In genomic region chr4:142242156-142242555, GRCh38 we compare ENCODE assay signal across 19 cellular contexts.
A peak's percentile ranks its signal among the peaks of the same experiment; 100 is the strongest.
DNase-seq lines count a peak whose midpoint lies in the region; ATAC-seq and TF ChIP-seq lines count a peak whose summit lies in the region.
"Had no signal": no experiment of that assay in that cellular context is flagged by ENCODE, and none has a peak within 500 bp of the region (broad histone marks: within the 10 kb centered on the region; RNA-seq: fewer than 3 reads in every experiment).

No MANE protein-coding gene starts in this region.

- POLR2A ChIA-PET in CD8-positive, alpha-beta T cell (lab: Charles Lee) = no interaction called here

- peak overlapping the region in 8 of 11 experiments; percentile 27 to 51 (median 44); a peak in 10 of 22 replicates for H3K4me2 ChIP-seq in BLaER1 treated with 17β-estradiol and CSF1 and Interleukin-3, amounts not matched to agents 10 nM and 100 nM
- H3K4me2 ChIP-seq: PC-9 had no signal

- intact Hi-C loops in CD8-positive, alpha-beta T cell (cut with DNase I, micrococcal nuclease) = no loop called here
- intact Hi-C loops in left ventricle myocardium inferior (cut with micrococcal nuclease) = no loop called here

- CTCF ChIA-PET in CD8-positive, alpha-beta T cell (lab: Charles Lee) = interaction anchor here (0.5 to 0.7 kb wide), 2 partner anchors 29 to 83 kb away, joined by 3 to 4 read pairs; no protein-coding TSS in a partner anchor

- no peak for DNase-seq in CD8-positive, alpha-beta T cell
- DNase-seq in central memory CD8-positive, alpha-beta T cell (ENCODE audit: low spot score in 2 of 2) = no peak
- DNase-seq in fibroblast of peridontal ligament (ENCODE audit: extremely low read depth) = peak; percentile 50
- DNase-seq in kidney glomerular epithelial cell (lab: John Stamatoyannopoulos, UW) = no peak
- DNase-seq in left ventricle myocardium inferior = no peak
- no peak for DNase-seq in DMS53 treated with DMSO at 0.1 percent for 48 hours (lab: John Stamatoyannopoulos, UW; ENCODE audit: unreplicated experiment)
- DNase-seq: Calu3, DND-41, H7, KG1, MM.1S, NCI-H1694, NCI-H2029 treated with DMSO at 0.1 percent for 48 hours, NCI-H446 treated with DMSO at 0.1 percent for 48 hours, NCI-H526, PC-9, Right ventricle myocardium superior had no signal

- no peak for ATAC-seq in CD8-positive, alpha-beta T cell
- ATAC-seq in central memory CD8-positive, alpha-beta T cell (replicated peaks; ENCODE audit: extremely low read depth, poor library complexity, severe bottlenecking) = no peak

- peak overlapping the region; percentile 20 for H3K27ac Mint-ChIP-seq in CD8-positive, alpha-beta T cell
- peak overlapping the region; percentile 1 for H3K27ac Mint-ChIP-seq in central memory CD8-positive, alpha-beta T cell (ENCODE audit: low read depth)

- peaks cover 14% of the 10 kb centered on the region for H3K4me1 Mint-ChIP-seq in CD8-positive, alpha-beta T cell (ENCODE audit: low read depth)
- H3K4me1 Mint-ChIP-seq in central memory CD8-positive, alpha-beta T cell = peaks cover 23% of the 10 kb centered on the region

- peaks cover 38% of the 10 kb centered on the region for H3K36me3 Mint-ChIP-seq in CD8-positive, alpha-beta T cell
- peaks cover 10% of the 10 kb centered on the region for H3K36me3 Mint-ChIP-seq in central memory CD8-positive, alpha-beta T cell (ENCODE audit: insufficient read depth)

- H3K9ac ChIP-seq in BLaER1 treated with 17β-estradiol and CSF1 and Interleukin-3, amounts not matched to agents 10 nM and 100 nM = no peak overlapping the region

- no peaks in the 10 kb centered on the region for H3K9me3 Mint-ChIP-seq in CD8-positive, alpha-beta T cell
- no peaks in the 10 kb centered on the region for H3K9me3 Mint-ChIP-seq in central memory CD8-positive, alpha-beta T cell

- H3K27me3 Mint-ChIP-seq in CD8-positive, alpha-beta T cell (ENCODE audit: low read depth) = no peaks in the 10 kb centered on the region
- no peaks in the 10 kb centered on the region for H3K27me3 Mint-ChIP-seq in central memory CD8-positive, alpha-beta T cell

- no peaks in the 10 kb centered on the region for H3K36me3 ChIP-seq in BLaER1 treated with 17β-estradiol and CSF1 and Interleukin-3, amounts not matched to agents 10 nM and 100 nM
- H3K36me3 ChIP-seq in CD8-positive, alpha-beta T cell (ENCODE audit: insufficient read depth, low read length) = no peaks in the 10 kb centered on the region
- H3K36me3 ChIP-seq in left ventricle myocardium inferior = no peaks in the 10 kb centered on the region
- H3K36me3 ChIP-seq: SJSA1 had no signal

- H3K4me3 Mint-ChIP-seq in CD8-positive, alpha-beta T cell = no peak overlapping the region
- H3K4me3 Mint-ChIP-seq in central memory CD8-positive, alpha-beta T cell = no peak overlapping the region

- no peak for TF ChIP-seq CTCF in CD8-positive, alpha-beta T cell (IDR thresholded peaks at IDR 0.05)
- TF ChIP-seq CTCF in left ventricle myocardium inferior (IDR thresholded peaks at IDR 0.05; ENCODE audit: borderline replicate concordance) = no peak

- no peaks in the 10 kb centered on the region for H3K27me3 ChIP-seq in BLaER1 treated with 17β-estradiol and CSF1 and Interleukin-3, amounts not matched to agents 10 nM and 100 nM
- H3K27me3 ChIP-seq in CD8-positive, alpha-beta T cell (ENCODE audit: insufficient read depth, low read length) = no peaks in the 10 kb centered on the region
- H3K27me3 ChIP-seq in left ventricle myocardium inferior (ENCODE audit: low read depth) = no peaks in the 10 kb centered on the region
- H3K27me3 ChIP-seq: SJSA1 had no signal

- no peak overlapping the region for H3K4me3 ChIP-seq in BLaER1 treated with 17β-estradiol and CSF1 and Interleukin-3, amounts not matched to agents 10 nM and 100 nM
- no peak overlapping the region for H3K4me3 ChIP-seq in CD8-positive, alpha-beta T cell (ENCODE audit: low read depth, low read length)
- H3K4me3 ChIP-seq in left ventricle myocardium inferior = no peak overlapping the region
- H3K4me3 ChIP-seq: PC-9, SJSA1 had no signal

- peaks cover 5 to 14% (median 10%) of the 10 kb centered on the region in 10 experiments; a peak in 16 of 20 replicates for H3K4me1 ChIP-seq in BLaER1 treated with 17β-estradiol and CSF1 and Interleukin-3, amounts not matched to agents 10 nM and 100 nM
- no peaks in the 10 kb centered on the region for H3K4me1 ChIP-seq in CD8-positive, alpha-beta T cell (ENCODE audit: insufficient read depth, low read length)
- H3K4me1 ChIP-seq in left ventricle myocardium inferior = no peaks in the 10 kb centered on the region
- H3K4me1 ChIP-seq: SJSA1 had no signal

- H3K9me3 ChIP-seq in BLaER1 treated with 17β-estradiol and CSF1 and Interleukin-3, amounts not matched to agents 10 nM and 100 nM (replicated peaks in 1 of 11) = 0 out of 22 replicates have a peak, but pooled peaks cover 0 to 4% (median 0%) of the 10 kb centered on the region in 11 experiments
- H3K9me3 ChIP-seq in CD8-positive, alpha-beta T cell (ENCODE audit: low read length) = no peaks in the 10 kb centered on the region
- peaks cover 11% of the 10 kb centered on the region for H3K9me3 ChIP-seq in left ventricle myocardium inferior (replicated peaks)
- H3K9me3 ChIP-seq: SJSA1 had no signal

- no peaks in the 10 kb centered on the region for H4K20me1 ChIP-seq in BLaER1 treated with 17β-estradiol and CSF1 and Interleukin-3, amounts not matched to agents 10 nM and 100 nM

- no peak overlapping the region for H3K27ac ChIP-seq in BLaER1 treated with 17β-estradiol and CSF1 and Interleukin-3, amounts not matched to agents 10 nM and 100 nM
- no peak overlapping the region for H3K27ac ChIP-seq in CD8-positive, alpha-beta T cell (ENCODE audit: low read depth, low read length)
- no peak overlapping the region for H3K27ac ChIP-seq in left ventricle myocardium inferior (replicated peaks)
- H3K27ac ChIP-seq: PC-9, SJSA1 had no signal
